ENCODE assay signal across 10 cellular contexts in genomic region chr1:67590329-67590728, GRCh38.
DNase-seq lines count a peak whose midpoint lies in the region; ATAC-seq, FAIRE-seq and TF ChIP-seq lines count a peak whose summit lies in the region.
"Had no signal": no experiment of that assay in that cellular context is flagged by ENCODE, and none has a peak within 500 bp of the region (broad histone marks: within the 10 kb centered on the region; RNA-seq: fewer than 3 reads in every experiment).

No MANE protein-coding gene starts in this region.

- no TSS peak for BruUV-seq in K562 (replicated peaks; lab: Mats Ljungman, UMichigan)

- H3K79me2 ChIP-seq in K562 (ENCODE audit: control insufficient read depth, insufficient read depth, low read length), result no peaks in the 10 kb centered on the region

- no peaks in the 10 kb centered on the region for H3K27me3 ChIP-seq in K562 (ENCODE audit: control insufficient read depth in 2 of 2, insufficient read depth in 2 of 2, low read length in 2 of 2)
- no peaks in the 10 kb centered on the region for H3K27me3 ChIP-seq in left ventricle myocardium inferior (ENCODE audit: low read depth)
- H3K27me3 ChIP-seq in rectal smooth muscle tissue (ENCODE audit: control insufficient read depth, insufficient read depth, low read length), result no peaks in the 10 kb centered on the region

- TF ChIP-seq CTCF in K562 (IDR thresholded peaks at IDR 0.05 in 2 of 3, conservative IDR thresholded peaks at IDR 0.05 in 1 of 3; ENCODE audit: insufficient read depth in 2 of 3, low read depth in 1 of 3, low read length in 3 of 3) (no peak), left ventricle myocardium inferior (IDR thresholded peaks at IDR 0.05; ENCODE audit: borderline replicate concordance) (no peak), omental fat pad (IDR thresholded peaks at IDR 0.05) (no peak)

- peak; percentile 55 for DNase-seq in GM04503 (ENCODE audit: low read depth)
- DNase-seq in K562 (ENCODE audit: extremely low read depth in 1 of 4, low spot score in 3 of 4), result peak in 1 of 4 experiments; percentile 27
- DNase-seq in left ventricle myocardium inferior, result no peak
- no peak for DNase-seq in NCI-H446 treated with DMSO at 0.1 percent for 48 hours (lab: John Stamatoyannopoulos, UW)
- no peak for DNase-seq in AML-193 (lab: John Stamatoyannopoulos, UW)
- no peak for DNase-seq in DMS53 (lab: John Stamatoyannopoulos, UW)
- DNase-seq in omental fat pad (ENCODE audit: low spot score), result no peak
- DNase-seq: cortex of kidney, NCI-H2029 had no signal

- no peak overlapping the region for H3K27ac ChIP-seq in K562 (ENCODE audit: extremely low read depth, low read depth, low read length)
- H3K27ac ChIP-seq in left ventricle myocardium inferior (replicated peaks), result peak overlapping the region; percentile 77
- H3K27ac ChIP-seq in rectal smooth muscle tissue (ENCODE audit: low read depth, low read length), result peak overlapping the region; percentile 43

- no peak for TF ChIP-seq EP300 in K562 (IDR thresholded peaks at IDR 0.05; ENCODE audit: low read length)

- intact Hi-C loops in K562 (cut with micrococcal nuclease) (no loop called here), left ventricle myocardium inferior (cut with micrococcal nuclease) (no loop called here)

- POLR2A ChIA-PET in K562 (lab: Yijun Ruan, JAX), result no interaction called here

- H3K36me3 ChIP-seq in K562 (ENCODE audit: control insufficient read depth, insufficient read depth, low read length) (no peaks in the 10 kb centered on the region), left ventricle myocardium inferior (no peaks in the 10 kb centered on the region), rectal smooth muscle tissue (ENCODE audit: control insufficient read depth, insufficient read depth, low read length) (no peaks in the 10 kb centered on the region)

- H3K9me3 ChIP-seq in K562 (replicated peaks; ENCODE audit: control insufficient read depth, insufficient read depth, low read depth, low read length) (no peaks in the 10 kb centered on the region), left ventricle myocardium inferior (replicated peaks) (no peaks in the 10 kb centered on the region)

- no peak for TF ChIP-seq RAD21 in K562 (CRISPR knock-in tag; conservative IDR thresholded peaks at IDR 0.05 in 1 of 2, IDR thresholded peaks at IDR 0.05 in 1 of 2)

- 20% methylated on average over 3 of the region's 3 CpGs for WGBS in K562 (ENCODE audit: insufficient coverage, low coverage, missing lambda C conversion rate)

- peak; percentile 58 for FAIRE-seq in K562 (lab: Jason Lieb, UNC)

- H2AFZ ChIP-seq in K562 (ENCODE audit: low read depth, low read length), result peak overlapping the region; percentile 57; the same call in 1 of the 2 replicates

- no peaks in the 10 kb centered on the region for H4K20me1 ChIP-seq in K562 (replicated peaks; ENCODE audit: control insufficient read depth, insufficient read depth, low read length)

- H3K9me1 ChIP-seq in K562 (ENCODE audit: control insufficient read depth, insufficient read depth, low read length), result no peaks in the 10 kb centered on the region

- no peak overlapping the region for H3K4me3 ChIP-seq in K562
- no peak overlapping the region for H3K4me3 ChIP-seq in left ventricle myocardium inferior
- no peak overlapping the region for H3K4me3 ChIP-seq in rectal smooth muscle tissue (ENCODE audit: low read length)

- CTCF ChIA-PET in K562 (lab: Yijun Ruan, JAX; ENCODE audit: low intra/inter-chr PET ratio), result no interaction called here

- H3K9ac ChIP-seq in K562 (ENCODE audit: insufficient read depth in 1 of 2, low read depth in 2 of 2, low read length in 2 of 2) (no peak overlapping the region), rectal smooth muscle tissue (ENCODE audit: low read length) (no peak overlapping the region)

- TF ChIP-seq POLR2A in K562 (conservative IDR thresholded peaks at IDR 0.05), result no peak

- in situ Hi-C loops in K562 (cut with MboI), result no loop called here

- ATAC-seq in K562 (no peak), omental fat pad (ENCODE audit: low FRiP score) (no peak)

- no peak overlapping the region for H3K4me2 ChIP-seq in K562 (ENCODE audit: insufficient read depth, low read length)

- peaks cover 0 to 22% of the 10 kb centered on the region in 2 experiments; a peak in 3 of 5 replicates for H3K4me1 ChIP-seq in K562 (replicated peaks in 1 of 2; ENCODE audit: control insufficient read depth in 2 of 2, insufficient read depth in 2 of 2, low read length in 2 of 2)
- H3K4me1 ChIP-seq in left ventricle myocardium inferior, result peaks cover 47% of the 10 kb centered on the region
- peaks cover 8% of the 10 kb centered on the region for H3K4me1 ChIP-seq in rectal smooth muscle tissue (ENCODE audit: control insufficient read depth, insufficient read depth, low read length)

TF ChIP-seq in K562, 482 proteins besides CTCF, POLR2A, EP300 and RAD21:
- TF ChIP-seq HES1 (IDR thresholded peaks at IDR 0.05; ENCODE audit: low read depth) (no peak), IRF9 (tag; IDR thresholded peaks at IDR 0.05) (no peak), MITF (IDR thresholded peaks at IDR 0.05) (no peak), MYBL2 (IDR thresholded peaks at IDR 0.05; ENCODE audit: low read depth) (no peak), MYBL2 (CRISPR knock-in tag; IDR thresholded peaks at IDR 0.05; ENCODE audit: borderline replicate concordance) (no peak), PHF20 (IDR thresholded peaks at IDR 0.05; ENCODE audit: partially characterized antibody) (no peak), MEF2D (tag; conservative IDR thresholded peaks at IDR 0.05; ENCODE audit: low read depth) (peak; percentile 92), MEF2A (IDR thresholded peaks at IDR 0.05; ENCODE audit: control insufficient read depth, low read depth, low read length) (peak; percentile 89; the same call in 1 of the 2 replicates), SPI1 (IDR thresholded peaks at IDR 0.05; ENCODE audit: borderline replicate concordance, low read depth, low read length) (peak; percentile 90; the same call in 1 of the 2 replicates), AFF4 (CRISPR knock-in tag; IDR thresholded peaks at IDR 0.05) (no peak), TAF15 (IDR thresholded peaks at IDR 0.05; ENCODE audit: low read depth, low read length) (no peak)
